ENCODE assay signal across 1 cellular context in the genomic region with DNA sequence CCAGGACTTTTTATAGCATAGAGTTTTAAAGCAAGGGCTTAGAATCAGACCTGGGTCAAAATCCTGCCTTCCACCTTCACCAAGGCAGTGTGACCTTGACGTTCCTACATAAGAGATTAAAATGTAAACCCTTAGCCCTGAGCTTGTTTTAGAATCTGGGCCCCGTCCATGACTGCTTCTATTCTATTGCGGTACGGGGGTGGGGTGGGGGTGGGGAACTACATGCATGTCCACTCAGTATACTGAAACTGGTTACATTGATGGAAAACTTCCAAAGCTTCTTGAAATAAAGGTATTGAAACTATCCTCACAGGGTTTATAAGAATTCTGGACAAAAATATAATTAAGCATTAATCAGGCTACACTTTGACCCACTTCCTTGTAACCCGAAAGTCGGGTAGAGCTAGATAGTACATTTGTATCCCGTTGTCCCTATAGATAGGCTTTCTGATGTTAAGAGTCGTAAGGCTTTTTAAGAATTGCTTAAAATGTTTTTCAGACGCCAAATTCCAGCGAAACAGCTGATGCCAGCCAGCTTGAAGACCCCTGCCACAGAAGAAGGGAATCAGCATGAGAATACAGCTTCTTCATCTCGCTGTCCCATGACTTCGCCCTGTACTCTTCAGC.
TF ChIP-seq lines count a peak whose summit lies in the region.

No MANE protein-coding gene starts in this region.

TF ChIP-seq in WTC11, 78 proteins besides CTCF, POLR2A, EP300 and RAD21 (continued from another document):
- TF ChIP-seq PRRX2 (CRISPR knock-in tag; IDR thresholded peaks at IDR 0.05): no peak
- TF ChIP-seq ZNF423 (CRISPR knock-in tag; IDR thresholded peaks at IDR 0.05): no peak
